In genomic region chr4:88823058-88823919, GRCh38 we compare ENCODE assay signal across 1 cellular context.
TF ChIP-seq lines count a peak whose summit lies in the region.

No MANE protein-coding gene starts in this region.

TF ChIP-seq in HepG2, 621 proteins besides CTCF, POLR2A, EP300 and RAD21 (continued from another document and continues in another):
- TF ChIP-seq IKZF5 (CRISPR knock-in tag; IDR thresholded peaks at IDR 0.05) (peak; percentile 35; the same call in 1 of the 2 replicates), HES4 (CRISPR knock-in tag; IDR thresholded peaks at IDR 0.05; ENCODE audit: borderline replicate concordance) (no peak), ZNF264 (CRISPR knock-in tag; IDR thresholded peaks at IDR 0.05) (0 out of 2 replicates have a peak, but pooled peaks have one; percentile 41), MAX (IDR thresholded peaks at IDR 0.05) (peak; percentile 37), ASH2L (IDR thresholded peaks at IDR 0.05; ENCODE audit: insufficient read length, low read depth, low read length) (no peak), RFXANK (CRISPR knock-in tag; IDR thresholded peaks at IDR 0.05) (no peak), HMGA1 (CRISPR knock-in tag; conservative IDR thresholded peaks at IDR 0.05) (no peak), LRRFIP1 (CRISPR knock-in tag; conservative IDR thresholded peaks at IDR 0.05) (no peak), HMG20A (CRISPR knock-in tag; IDR thresholded peaks at IDR 0.05; ENCODE audit: borderline replicate concordance) (no peak; the same call in 1 of the 2 replicates), AHDC1 (CRISPR knock-in tag; IDR thresholded peaks at IDR 0.05; ENCODE audit: borderline replicate concordance) (peak; percentile 75), ZBTB26 (CRISPR knock-in tag; IDR thresholded peaks at IDR 0.05; ENCODE audit: borderline replicate concordance) (peak; percentile 79), RNF219 (CRISPR knock-in tag; IDR thresholded peaks at IDR 0.05) (no peak), ZSCAN29 (CRISPR knock-in tag; conservative IDR thresholded peaks at IDR 0.05) (no peak), RBM39 (IDR thresholded peaks at IDR 0.05; ENCODE audit: low read depth, low read length, poor library complexity, severe bottlenecking) (no peak), SCMH1 (CRISPR knock-in tag; IDR thresholded peaks at IDR 0.05; ENCODE audit: borderline replicate concordance) (no peak), PAX8 (CRISPR knock-in tag; IDR thresholded peaks at IDR 0.05; ENCODE audit: borderline replicate concordance) (no peak), ZNF20 (CRISPR knock-in tag; IDR thresholded peaks at IDR 0.05) (no peak), ATF6 (CRISPR knock-in tag; conservative IDR thresholded peaks at IDR 0.05) (no peak), GLMP (CRISPR knock-in tag; IDR thresholded peaks at IDR 0.05; ENCODE audit: borderline replicate concordance) (no peak), HDAC2 (CRISPR knock-in tag; IDR thresholded peaks at IDR 0.05) (peak; percentile 25; the same call in 1 of the 2 replicates), ZNF878 (CRISPR knock-in tag; IDR thresholded peaks at IDR 0.05) (peak; percentile 30), SALL1 (CRISPR knock-in tag; IDR thresholded peaks at IDR 0.05) (peak; percentile 72), GATA4 (IDR thresholded peaks at IDR 0.05; ENCODE audit: borderline replicate concordance, low read depth) (peak; percentile 13; the same call in 1 of the 2 replicates), SAFB2 (CRISPR knock-in tag; IDR thresholded peaks at IDR 0.05; ENCODE audit: borderline replicate concordance, low read depth) (no peak), ETV6 (CRISPR knock-in tag; conservative IDR thresholded peaks at IDR 0.05) (no peak), ZSCAN5A (CRISPR knock-in tag; IDR thresholded peaks at IDR 0.05; ENCODE audit: borderline replicate concordance) (peak; percentile 33; the same call in 1 of the 2 replicates), NFYB (CRISPR knock-in tag; IDR thresholded peaks at IDR 0.05) (peak; percentile 68), ZNF282 (IDR thresholded peaks at IDR 0.05; ENCODE audit: partially characterized antibody) (no peak), PTBP1 (IDR thresholded peaks at IDR 0.05; ENCODE audit: low read depth, low read length, poor library complexity, severe bottlenecking) (no peak), ZNF484 (CRISPR knock-in tag; IDR thresholded peaks at IDR 0.05; ENCODE audit: borderline replicate concordance, low read depth) (no peak), MIER2 (CRISPR knock-in tag; IDR thresholded peaks at IDR 0.05) (no peak), ZNF670 (CRISPR knock-in tag; IDR thresholded peaks at IDR 0.05; ENCODE audit: borderline replicate concordance) (peak; percentile 76; the same call in 1 of the 2 replicates), ZNF460 (CRISPR knock-in tag; IDR thresholded peaks at IDR 0.05; ENCODE audit: borderline replicate concordance) (no peak), TSC22D2 (CRISPR knock-in tag; IDR thresholded peaks at IDR 0.05; ENCODE audit: borderline replicate concordance) (no peak), ZNF761 (CRISPR knock-in tag; conservative IDR thresholded peaks at IDR 0.05) (no peak), ZNF496 (CRISPR knock-in tag; IDR thresholded peaks at IDR 0.05; ENCODE audit: insufficient replicate concordance) (no peak), CBX1 (IDR thresholded peaks at IDR 0.05; ENCODE audit: low read depth) (no peak)
